ENCODE assay signal across 25 cellular contexts in genomic region chr10:4918236-4918635, GRCh38.
"Had no signal": no experiment of that assay in that cellular context is flagged by ENCODE, and none has a peak within 500 bp of the region (broad histone marks: within the 10 kb centered on the region; RNA-seq: fewer than 3 reads in every experiment).

No MANE protein-coding gene starts in this region.

- H3K4me3 ChIP-seq: coronary artery, esophagus squamous epithelium, heart right ventricle, lower lobe of right lung, mucosa of descending colon, neural progenitor cell, prostate gland, right atrium auricular region, smooth muscle cell, stomach, thyroid gland had no signal

- DNase-seq: dermis blood vessel endothelial cell; effector memory CD4-positive, alpha-beta T cell; erythroblast; esophagus squamous epithelium; foreskin melanocyte; glutamatergic neuron; heart right ventricle; hippocampal formation; kidney glomerular epithelial cell; left colon; left ventricle myocardium superior; lower lobe of right lung; mucosa of descending colon; naive B cell; stimulated activated CD4-positive, alpha-beta T cell treated with anti-CD3 and anti-CD28 coated beads, Interleukin-12 subunit alpha, Interleukin-12 subunit beta, amount 100 ng/mL, for 4 hours; stimulated activated CD4-positive, alpha-beta T cell treated with anti-CD3 and anti-CD28 coated beads, Interleukin-2, amount 100 ng/mL, for 24 hours; stimulated activated CD4-positive, alpha-beta T cell treated with anti-CD3 and anti-CD28 coated beads, Interleukin-4, amount 100 ng/mL, for 24 hours; stimulated activated naive CD4-positive, alpha-beta T cell treated with Interleukin-2 at 50 U/mL for 16 hours; stomach; thyroid gland had no signal

- H3K27me3 ChIP-seq: esophagus squamous epithelium, heart right ventricle, neural progenitor cell, right atrium auricular region, stomach, thyroid gland had no signal

- H3K36me3 ChIP-seq: heart right ventricle, lower lobe of right lung, neural progenitor cell, prostate gland, right atrium auricular region, stomach, thyroid gland had no signal
